In the genomic region with DNA sequence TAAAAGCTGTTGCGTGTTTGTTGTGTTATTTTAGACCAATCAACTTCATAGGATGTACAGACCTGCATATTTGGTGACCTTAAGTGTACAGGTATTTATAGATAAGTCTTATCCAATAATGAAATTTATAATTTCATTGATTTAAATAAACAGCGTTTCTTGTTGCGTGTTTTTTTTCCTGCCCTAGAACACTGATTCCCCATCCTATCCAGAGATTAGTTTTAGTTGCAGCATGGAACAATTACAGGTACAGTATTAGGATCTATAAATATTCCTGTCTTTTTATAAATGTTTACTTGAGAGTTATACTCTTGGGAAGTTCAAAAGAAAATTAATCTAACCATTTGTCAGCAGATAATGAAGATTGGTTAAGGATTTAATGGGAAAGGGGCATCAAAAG, we compare ENCODE assay signal across 1 cellular context.
TF ChIP-seq lines count a peak whose summit lies in the region.

No MANE protein-coding gene starts in this region.

TF ChIP-seq in GM12878, 131 proteins besides CTCF, POLR2A, EP300 and RAD21:
- TF ChIP-seq NR2C2 (IDR thresholded peaks at IDR 0.05; ENCODE audit: borderline replicate concordance, control insufficient read depth, insufficient read length, low read depth) (no peak), NBN (IDR thresholded peaks at IDR 0.05) (no peak), SUPT20H (IDR thresholded peaks at IDR 0.05; ENCODE audit: borderline replicate concordance, control insufficient read depth, low read depth, low read length) (no peak), NR2C1 (IDR thresholded peaks at IDR 0.05) (no peak), RUNX3 (IDR thresholded peaks at IDR 0.05; ENCODE audit: low read length) (no peak), EGR1 (IDR thresholded peaks at IDR 0.05; ENCODE audit: borderline replicate concordance in 1 of 2, low read depth in 2 of 2, low read length in 2 of 2) (no peak), SMARCA5 (IDR thresholded peaks at IDR 0.05) (no peak), TCF12 (IDR thresholded peaks at IDR 0.05; ENCODE audit: low read depth, low read length) (no peak), BCL11A (IDR thresholded peaks at IDR 0.05; ENCODE audit: low read depth, low read length) (no peak), IKZF2 (IDR thresholded peaks at IDR 0.05) (no peak), BACH1 (IDR thresholded peaks at IDR 0.05; ENCODE audit: borderline replicate concordance) (no peak)
- TF ChIP-seq, protein P1, sequence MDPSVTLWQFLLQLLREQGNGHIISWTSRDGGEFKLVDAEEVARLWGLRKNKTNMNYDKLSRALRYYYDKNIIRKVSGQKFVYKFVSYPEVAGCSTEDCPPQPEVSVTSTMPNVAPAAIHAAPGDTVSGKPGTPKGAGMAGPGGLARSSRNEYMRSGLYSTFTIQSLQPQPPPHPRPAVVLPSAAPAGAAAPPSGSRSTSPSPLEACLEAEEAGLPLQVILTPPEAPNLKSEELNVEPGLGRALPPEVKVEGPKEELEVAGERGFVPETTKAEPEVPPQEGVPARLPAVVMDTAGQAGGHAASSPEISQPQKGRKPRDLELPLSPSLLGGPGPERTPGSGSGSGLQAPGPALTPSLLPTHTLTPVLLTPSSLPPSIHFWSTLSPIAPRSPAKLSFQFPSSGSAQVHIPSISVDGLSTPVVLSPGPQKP (IDR thresholded peaks at IDR 0.05; ENCODE audit: low read depth, low read length), result no peak
- TF ChIP-seq, protein P2, sequence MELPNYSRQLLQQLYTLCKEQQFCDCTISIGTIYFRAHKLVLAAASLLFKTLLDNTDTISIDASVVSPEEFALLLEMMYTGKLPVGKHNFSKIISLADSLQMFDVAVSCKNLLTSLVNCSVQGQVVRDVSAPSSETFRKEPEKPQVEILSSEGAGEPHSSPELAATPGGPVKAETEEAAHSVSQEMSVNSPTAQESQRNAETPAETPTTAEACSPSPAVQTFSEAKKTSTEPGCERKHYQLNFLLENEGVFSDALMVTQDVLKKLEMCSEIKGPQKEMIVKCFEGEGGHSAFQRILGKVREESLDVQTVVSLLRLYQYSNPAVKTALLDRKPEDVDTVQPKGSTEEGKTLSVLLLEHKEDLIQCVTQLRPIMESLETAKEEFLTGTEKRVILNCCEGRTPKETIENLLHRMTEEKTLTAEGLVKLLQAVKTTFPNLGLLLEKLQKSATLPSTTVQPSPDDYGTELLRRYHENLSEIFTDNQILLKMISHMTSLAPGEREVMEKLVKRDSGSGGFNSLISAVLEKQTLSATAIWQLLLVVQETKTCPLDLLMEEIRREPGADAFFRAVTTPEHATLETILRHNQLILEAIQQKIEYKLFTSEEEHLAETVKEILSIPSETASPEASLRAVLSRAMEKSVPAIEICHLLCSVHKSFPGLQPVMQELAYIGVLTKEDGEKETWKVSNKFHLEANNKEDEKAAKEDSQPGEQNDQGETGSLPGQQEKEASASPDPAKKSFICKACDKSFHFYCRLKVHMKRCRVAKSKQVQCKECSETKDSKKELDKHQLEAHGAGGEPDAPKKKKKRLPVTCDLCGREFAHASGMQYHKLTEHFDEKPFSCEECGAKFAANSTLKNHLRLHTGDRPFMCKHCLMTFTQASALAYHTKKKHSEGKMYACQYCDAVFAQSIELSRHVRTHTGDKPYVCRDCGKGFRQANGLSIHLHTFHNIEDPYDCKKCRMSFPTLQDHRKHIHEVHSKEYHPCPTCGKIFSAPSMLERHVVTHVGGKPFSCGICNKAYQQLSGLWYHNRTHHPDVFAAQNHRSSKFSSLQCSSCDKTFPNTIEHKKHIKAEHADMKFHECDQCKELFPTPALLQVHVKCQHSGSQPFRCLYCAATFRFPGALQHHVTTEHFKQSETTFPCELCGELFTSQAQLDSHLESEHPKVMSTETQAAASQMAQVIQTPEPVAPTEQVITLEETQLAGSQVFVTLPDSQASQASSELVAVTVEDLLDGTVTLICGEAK (IDR thresholded peaks at IDR 0.05; ENCODE audit: borderline replicate concordance), result no peak
- TF ChIP-seq, protein P3, sequence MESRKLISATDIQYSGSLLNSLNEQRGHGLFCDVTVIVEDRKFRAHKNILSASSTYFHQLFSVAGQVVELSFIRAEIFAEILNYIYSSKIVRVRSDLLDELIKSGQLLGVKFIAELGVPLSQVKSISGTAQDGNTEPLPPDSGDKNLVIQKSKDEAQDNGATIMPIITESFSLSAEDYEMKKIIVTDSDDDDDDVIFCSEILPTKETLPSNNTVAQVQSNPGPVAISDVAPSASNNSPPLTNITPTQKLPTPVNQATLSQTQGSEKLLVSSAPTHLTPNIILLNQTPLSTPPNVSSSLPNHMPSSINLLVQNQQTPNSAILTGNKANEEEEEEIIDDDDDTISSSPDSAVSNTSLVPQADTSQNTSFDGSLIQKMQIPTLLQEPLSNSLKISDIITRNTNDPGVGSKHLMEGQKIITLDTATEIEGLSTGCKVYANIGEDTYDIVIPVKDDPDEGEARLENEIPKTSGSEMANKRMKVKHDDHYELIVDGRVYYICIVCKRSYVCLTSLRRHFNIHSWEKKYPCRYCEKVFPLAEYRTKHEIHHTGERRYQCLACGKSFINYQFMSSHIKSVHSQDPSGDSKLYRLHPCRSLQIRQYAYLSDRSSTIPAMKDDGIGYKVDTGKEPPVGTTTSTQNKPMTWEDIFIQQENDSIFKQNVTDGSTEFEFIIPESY (IDR thresholded peaks at IDR 0.05), result no peak
